In the genomic region with DNA sequence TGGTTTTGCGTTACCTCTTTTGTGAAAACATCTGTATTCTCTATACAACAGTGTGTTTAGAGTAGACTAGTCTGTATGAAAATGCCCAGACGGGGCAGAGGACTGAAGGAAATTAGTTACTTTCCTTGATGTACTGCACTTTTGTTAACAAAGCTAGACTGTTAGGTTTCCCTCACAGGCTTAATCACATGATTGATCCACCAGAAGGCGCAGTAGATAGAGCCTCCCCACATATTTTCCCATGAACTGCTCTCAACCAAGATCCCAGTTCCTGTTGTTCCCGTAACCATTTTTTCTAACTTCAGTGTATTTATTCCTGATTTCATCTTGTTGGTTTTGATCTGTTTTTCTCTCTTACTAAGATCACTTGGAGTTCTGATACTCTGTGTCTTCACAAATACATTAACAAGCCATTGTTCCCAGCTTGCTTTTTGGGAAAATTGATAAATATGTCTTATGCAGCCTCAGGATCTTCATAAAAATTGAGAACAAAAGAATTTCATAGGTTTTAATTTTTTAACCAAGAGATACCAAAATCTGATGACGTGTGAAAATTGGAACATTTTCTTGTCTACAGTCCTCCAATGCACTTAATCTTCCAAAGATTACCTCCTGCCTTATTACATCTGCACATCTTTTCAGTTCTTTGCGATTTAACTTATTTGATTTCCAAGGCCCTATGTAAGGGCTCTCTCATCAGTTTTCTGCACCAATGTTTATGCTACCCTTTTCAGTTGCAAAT, we compare ENCODE assay signal across 1 cellular context.
TF ChIP-seq lines count a peak whose summit lies in the region.

No MANE protein-coding gene starts in this region.

TF ChIP-seq in K562, 482 proteins besides CTCF, POLR2A, EP300 and RAD21 (continued from another document):
- TF ChIP-seq FOXA3 (CRISPR knock-in tag; conservative IDR thresholded peaks at IDR 0.05 in 1 of 2, IDR thresholded peaks at IDR 0.05 in 1 of 2): no peak
- no peak for TF ChIP-seq LARP7 (IDR thresholded peaks at IDR 0.05)
- TF ChIP-seq ZNF165 (CRISPR knock-in tag; IDR thresholded peaks at IDR 0.05; ENCODE audit: borderline replicate concordance): no peak
- TF ChIP-seq ZNF277 (CRISPR knock-in tag; IDR thresholded peaks at IDR 0.05; ENCODE audit: borderline replicate concordance): no peak
- no peak for TF ChIP-seq DEAF1 (CRISPR knock-in tag; IDR thresholded peaks at IDR 0.05)
- TF ChIP-seq DACH1 (IDR thresholded peaks at IDR 0.05; ENCODE audit: partially characterized antibody): no peak
- no peak for TF ChIP-seq HNRNPL (IDR thresholded peaks at IDR 0.05; ENCODE audit: low read depth, low read length)
- no peak for TF ChIP-seq KDM2B (CRISPR knock-in tag; IDR thresholded peaks at IDR 0.05)
- TF ChIP-seq ZC3H11A (IDR thresholded peaks at IDR 0.05; ENCODE audit: low read depth, low read length): no peak
- no peak for TF ChIP-seq ZNF121 (CRISPR knock-in tag; conservative IDR thresholded peaks at IDR 0.05)
- TF ChIP-seq ZFP1 (CRISPR knock-in tag; IDR thresholded peaks at IDR 0.05): no peak
- TF ChIP-seq BACH1 (tag; IDR thresholded peaks at IDR 0.05): no peak
- TF ChIP-seq PHF20 (IDR thresholded peaks at IDR 0.05; ENCODE audit: partially characterized antibody): no peak
- no peak for TF ChIP-seq ATF1 (CRISPR knock-in tag; IDR thresholded peaks at IDR 0.05)
- 0 out of 2 replicates have a peak, but pooled peaks have one; percentile 32 for TF ChIP-seq ATF1 (tag; IDR thresholded peaks at IDR 0.05)
- TF ChIP-seq ZNF232 (CRISPR knock-in tag; IDR thresholded peaks at IDR 0.05): no peak
- TF ChIP-seq, protein P1, sequence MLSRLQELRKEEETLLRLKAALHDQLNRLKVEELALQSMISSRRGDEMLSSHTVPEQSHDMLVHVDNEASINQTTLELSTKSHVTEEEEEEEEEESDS (CRISPR knock-in tag; IDR thresholded peaks at IDR 0.05): no peak
- TF ChIP-seq ZNF253 (CRISPR knock-in tag; conservative IDR thresholded peaks at IDR 0.05): no peak
- peak; percentile 41 for TF ChIP-seq TBP (optimal IDR thresholded peaks at IDR 0.05; ENCODE audit: low read depth, low read length)
TF ChIP-seq in K562: peak in this region for 65.
